In genomic region chr17:72126575-72127486, GRCh38 we compare ENCODE assay signal across 1 cellular context.
A peak's percentile ranks its signal among the peaks of the same experiment; 100 is the strongest.
TF ChIP-seq lines count a peak whose summit lies in the region.

No MANE protein-coding gene starts in this region.

TF ChIP-seq in HepG2, 621 proteins besides CTCF, POLR2A, EP300 and RAD21 (continued from another document and continues in another):
- TF ChIP-seq ELF3 (CRISPR knock-in tag; IDR thresholded peaks at IDR 0.05) (peak; percentile 55; the same call in 1 of the 2 replicates), ZBTB7B (CRISPR knock-in tag; IDR thresholded peaks at IDR 0.05) (peak; percentile 52; the same call in 1 of the 2 replicates), TARDBP (CRISPR knock-in tag; IDR thresholded peaks at IDR 0.05) (peak; percentile 42; the same call in 1 of the 2 replicates), KLF16 (CRISPR knock-in tag; IDR thresholded peaks at IDR 0.05) (peak in 1 of 2 experiments; percentile 43; a peak in 1 of 4 replicates), CBX5 (CRISPR knock-in tag; IDR thresholded peaks at IDR 0.05; ENCODE audit: borderline replicate concordance) (no peak), SIN3A (IDR thresholded peaks at IDR 0.05; ENCODE audit: borderline replicate concordance, low read depth, low read length) (peak; percentile 74; the same call in 1 of the 2 replicates), SRF (IDR thresholded peaks at IDR 0.05; ENCODE audit: low read depth, low read length) (0 out of 2 replicates have a peak, but pooled peaks have one; percentile 1), RFX5 (IDR thresholded peaks at IDR 0.05; ENCODE audit: low read depth, low read length) (peak; percentile 90), ZNF510 (CRISPR knock-in tag; IDR thresholded peaks at IDR 0.05; ENCODE audit: low read depth) (no peak), ZNF44 (CRISPR knock-in tag; IDR thresholded peaks at IDR 0.05) (0 out of 2 replicates have a peak, but pooled peaks have one; percentile 47), ZNF609 (CRISPR knock-in tag; IDR thresholded peaks at IDR 0.05; ENCODE audit: borderline replicate concordance) (0 out of 2 replicates have a peak, but pooled peaks have one; percentile 48), IKZF4 (CRISPR knock-in tag; IDR thresholded peaks at IDR 0.05; ENCODE audit: borderline replicate concordance, low read depth, not compliant biosample characterization) (no peak), ZNF644 (CRISPR knock-in tag; IDR thresholded peaks at IDR 0.05; ENCODE audit: low read depth) (0 out of 2 replicates have a peak, but pooled peaks have one; percentile 7), ZNF205 (CRISPR knock-in tag; IDR thresholded peaks at IDR 0.05) (0 out of 2 replicates have a peak, but pooled peaks have one; percentile 67), YEATS4 (CRISPR knock-in tag; IDR thresholded peaks at IDR 0.05; ENCODE audit: borderline replicate concordance) (0 out of 2 replicates have a peak, but pooled peaks have one; percentile 26), HES4 (CRISPR knock-in tag; IDR thresholded peaks at IDR 0.05; ENCODE audit: borderline replicate concordance) (no peak), DNMT3B (CRISPR knock-in tag; conservative IDR thresholded peaks at IDR 0.05) (no peak), RARA (CRISPR knock-in tag; IDR thresholded peaks at IDR 0.05) (peak; percentile 97), AFF4 (CRISPR knock-in tag; IDR thresholded peaks at IDR 0.05) (0 out of 2 replicates have a peak, but pooled peaks have one; percentile 73), NR2F6 (IDR thresholded peaks at IDR 0.05) (peak; percentile 61), NR2F6 (CRISPR knock-in tag; IDR thresholded peaks at IDR 0.05) (peak; percentile 83), ZNF788 (CRISPR knock-in tag; IDR thresholded peaks at IDR 0.05; ENCODE audit: borderline replicate concordance) (no peak), ZNF543 (CRISPR knock-in tag; IDR thresholded peaks at IDR 0.05) (no peak), SNAI1 (CRISPR knock-in tag; IDR thresholded peaks at IDR 0.05; ENCODE audit: borderline replicate concordance) (peak; percentile 44; the same call in 1 of the 2 replicates), PHF8 (CRISPR knock-in tag; IDR thresholded peaks at IDR 0.05) (0 out of 2 replicates have a peak, but pooled peaks have one; percentile 28), PPARG (CRISPR knock-in tag; conservative IDR thresholded peaks at IDR 0.05) (peak; percentile 63), ZNF607 (CRISPR knock-in tag; IDR thresholded peaks at IDR 0.05; ENCODE audit: borderline replicate concordance) (peak; percentile 29; the same call in 1 of the 2 replicates), NFATC3 (CRISPR knock-in tag; IDR thresholded peaks at IDR 0.05) (0 out of 2 replicates have a peak, but pooled peaks have one; percentile 14), RBM22 (optimal IDR thresholded peaks at IDR 0.05; ENCODE audit: low read length) (peak; percentile 97), NR2F2 (IDR thresholded peaks at IDR 0.05; ENCODE audit: borderline replicate concordance, low read depth) (peak; percentile 45; the same call in 1 of the 2 replicates), ZMYM2 (CRISPR knock-in tag; IDR thresholded peaks at IDR 0.05) (0 out of 2 replicates have a peak, but pooled peaks have one; percentile 10), SMARCC2 (IDR thresholded peaks at IDR 0.05) (no peak), ONECUT2 (CRISPR knock-in tag; IDR thresholded peaks at IDR 0.05) (peak; percentile 33; the same call in 1 of the 2 replicates), RFX1 (IDR thresholded peaks at IDR 0.05) (0 out of 2 replicates have a peak, but pooled peaks have one; percentile 2), U2AF1 (optimal IDR thresholded peaks at IDR 0.05; ENCODE audit: low read depth, low read length) (peak; percentile 28), ZNF24 (IDR thresholded peaks at IDR 0.05) (no peak), NONO (IDR thresholded peaks at IDR 0.05) (no peak), NONO (CRISPR knock-in tag; conservative IDR thresholded peaks at IDR 0.05) (peak; percentile 21; the same call in 1 of the 2 replicates), AGO1 (IDR thresholded peaks at IDR 0.05; ENCODE audit: low read depth, low read length, poor library complexity, severe bottlenecking) (peak; percentile 99), ZNF33B (CRISPR knock-in tag; IDR thresholded peaks at IDR 0.05) (no peak), ZNF557 (CRISPR knock-in tag; IDR thresholded peaks at IDR 0.05) (0 out of 2 replicates have a peak, but pooled peaks have one; percentile 20)
- TF ChIP-seq, protein P1, sequence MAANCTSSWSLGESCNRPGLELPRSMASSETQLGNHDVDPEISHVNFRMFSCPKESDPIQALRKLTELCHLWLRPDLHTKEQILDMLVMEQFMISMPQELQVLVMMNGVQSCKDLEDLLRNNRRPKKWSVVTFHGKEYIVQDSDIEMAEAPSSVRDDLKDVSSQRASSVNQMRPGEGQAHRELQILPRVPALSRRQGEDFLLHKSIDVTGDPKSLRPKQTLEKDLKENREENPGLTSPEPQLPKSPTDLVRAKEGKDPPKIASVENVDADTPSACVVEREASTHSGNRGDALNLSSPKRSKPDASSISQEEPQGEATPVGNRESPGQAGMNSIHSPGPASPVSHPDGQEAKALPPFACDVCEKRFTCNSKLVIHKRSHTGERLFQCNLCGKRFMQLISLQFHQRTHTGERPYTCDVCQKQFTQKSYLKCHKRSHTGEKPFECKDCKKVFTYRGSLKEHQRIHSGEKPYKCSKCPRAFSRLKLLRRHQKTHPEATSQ (CRISPR knock-in tag; IDR thresholded peaks at IDR 0.05; ENCODE audit: borderline replicate concordance), result 0 out of 2 replicates have a peak, but pooled peaks have one; percentile 21
- TF ChIP-seq, protein P2, sequence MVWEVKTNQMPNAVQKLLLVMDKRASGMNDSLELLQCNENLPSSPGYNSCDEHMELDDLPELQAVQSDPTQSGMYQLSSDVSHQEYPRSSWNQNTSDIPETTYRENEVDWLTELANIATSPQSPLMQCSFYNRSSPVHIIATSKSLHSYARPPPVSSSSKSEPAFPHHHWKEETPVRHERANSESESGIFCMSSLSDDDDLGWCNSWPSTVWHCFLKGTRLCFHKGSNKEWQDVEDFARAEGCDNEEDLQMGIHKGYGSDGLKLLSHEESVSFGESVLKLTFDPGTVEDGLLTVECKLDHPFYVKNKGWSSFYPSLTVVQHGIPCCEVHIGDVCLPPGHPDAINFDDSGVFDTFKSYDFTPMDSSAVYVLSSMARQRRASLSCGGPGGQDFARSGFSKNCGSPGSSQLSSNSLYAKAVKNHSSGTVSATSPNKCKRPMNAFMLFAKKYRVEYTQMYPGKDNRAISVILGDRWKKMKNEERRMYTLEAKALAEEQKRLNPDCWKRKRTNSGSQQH (CRISPR knock-in tag; IDR thresholded peaks at IDR 0.05; ENCODE audit: low read depth), result no peak
- TF ChIP-seq, protein P3, sequence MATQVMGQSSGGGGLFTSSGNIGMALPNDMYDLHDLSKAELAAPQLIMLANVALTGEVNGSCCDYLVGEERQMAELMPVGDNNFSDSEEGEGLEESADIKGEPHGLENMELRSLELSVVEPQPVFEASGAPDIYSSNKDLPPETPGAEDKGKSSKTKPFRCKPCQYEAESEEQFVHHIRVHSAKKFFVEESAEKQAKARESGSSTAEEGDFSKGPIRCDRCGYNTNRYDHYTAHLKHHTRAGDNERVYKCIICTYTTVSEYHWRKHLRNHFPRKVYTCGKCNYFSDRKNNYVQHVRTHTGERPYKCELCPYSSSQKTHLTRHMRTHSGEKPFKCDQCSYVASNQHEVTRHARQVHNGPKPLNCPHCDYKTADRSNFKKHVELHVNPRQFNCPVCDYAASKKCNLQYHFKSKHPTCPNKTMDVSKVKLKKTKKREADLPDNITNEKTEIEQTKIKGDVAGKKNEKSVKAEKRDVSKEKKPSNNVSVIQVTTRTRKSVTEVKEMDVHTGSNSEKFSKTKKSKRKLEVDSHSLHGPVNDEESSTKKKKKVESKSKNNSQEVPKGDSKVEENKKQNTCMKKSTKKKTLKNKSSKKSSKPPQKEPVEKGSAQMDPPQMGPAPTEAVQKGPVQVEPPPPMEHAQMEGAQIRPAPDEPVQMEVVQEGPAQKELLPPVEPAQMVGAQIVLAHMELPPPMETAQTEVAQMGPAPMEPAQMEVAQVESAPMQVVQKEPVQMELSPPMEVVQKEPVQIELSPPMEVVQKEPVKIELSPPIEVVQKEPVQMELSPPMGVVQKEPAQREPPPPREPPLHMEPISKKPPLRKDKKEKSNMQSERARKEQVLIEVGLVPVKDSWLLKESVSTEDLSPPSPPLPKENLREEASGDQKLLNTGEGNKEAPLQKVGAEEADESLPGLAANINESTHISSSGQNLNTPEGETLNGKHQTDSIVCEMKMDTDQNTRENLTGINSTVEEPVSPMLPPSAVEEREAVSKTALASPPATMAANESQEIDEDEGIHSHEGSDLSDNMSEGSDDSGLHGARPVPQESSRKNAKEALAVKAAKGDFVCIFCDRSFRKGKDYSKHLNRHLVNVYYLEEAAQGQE (IDR thresholded peaks at IDR 0.05; ENCODE audit: borderline replicate concordance in 1 of 2, low read depth in 1 of 2, low read length in 2 of 2), result peak in 1 of 2 experiments; percentile 34; a peak in 1 of 4 replicates
- TF ChIP-seq, protein P4, sequence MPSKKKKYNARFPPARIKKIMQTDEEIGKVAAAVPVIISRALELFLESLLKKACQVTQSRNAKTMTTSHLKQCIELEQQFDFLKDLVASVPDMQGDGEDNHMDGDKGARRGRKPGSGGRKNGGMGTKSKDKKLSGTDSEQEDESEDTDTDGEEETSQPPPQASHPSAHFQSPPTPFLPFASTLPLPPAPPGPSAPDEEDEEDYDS (CRISPR knock-in tag; IDR thresholded peaks at IDR 0.05), result 0 out of 2 replicates have a peak, but pooled peaks have one; percentile 35
- TF ChIP-seq, protein P5, sequence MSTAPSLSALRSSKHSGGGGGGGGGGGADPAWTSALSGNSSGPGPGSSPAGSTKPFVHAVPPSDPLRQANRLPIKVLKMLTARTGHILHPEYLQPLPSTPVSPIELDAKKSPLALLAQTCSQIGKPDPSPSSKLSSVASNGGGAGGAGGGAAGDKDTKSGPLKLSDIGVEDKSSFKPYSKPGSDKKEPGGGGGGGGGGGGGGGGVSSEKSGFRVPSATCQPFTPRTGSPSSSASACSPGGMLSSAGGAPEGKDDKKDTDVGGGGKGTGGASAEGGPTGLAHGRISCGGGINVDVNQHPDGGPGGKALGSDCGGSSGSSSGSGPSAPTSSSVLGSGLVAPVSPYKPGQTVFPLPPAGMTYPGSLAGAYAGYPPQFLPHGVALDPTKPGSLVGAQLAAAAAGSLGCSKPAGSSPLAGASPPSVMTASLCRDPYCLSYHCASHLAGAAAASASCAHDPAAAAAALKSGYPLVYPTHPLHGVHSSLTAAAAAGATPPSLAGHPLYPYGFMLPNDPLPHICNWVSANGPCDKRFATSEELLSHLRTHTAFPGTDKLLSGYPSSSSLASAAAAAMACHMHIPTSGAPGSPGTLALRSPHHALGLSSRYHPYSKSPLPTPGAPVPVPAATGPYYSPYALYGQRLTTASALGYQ (CRISPR knock-in tag; IDR thresholded peaks at IDR 0.05), result peak; percentile 62
